1 cellular context compared by ENCODE assay signal in genomic region chr17:81910840-81911276, GRCh38.
TF ChIP-seq lines count a peak whose summit lies in the region.

No MANE protein-coding gene starts in this region.

TF ChIP-seq in GM12878, 131 proteins besides CTCF, POLR2A, EP300 and RAD21 (continued from another document):
- TF ChIP-seq ZNF687 (IDR thresholded peaks at IDR 0.05) (no peak), GATAD2B (conservative IDR thresholded peaks at IDR 0.05; ENCODE audit: low read depth) (0 out of 2 replicates have a peak, but pooled peaks have one; percentile 37), HDGF (IDR thresholded peaks at IDR 0.05) (no peak), TARDBP (IDR thresholded peaks at IDR 0.05; ENCODE audit: borderline replicate concordance) (no peak), STAT3 (IDR thresholded peaks at IDR 0.05; ENCODE audit: low read depth, low read length) (no peak), NFXL1 (IDR thresholded peaks at IDR 0.05; ENCODE audit: borderline replicate concordance) (no peak), ZBED1 (IDR thresholded peaks at IDR 0.05; ENCODE audit: borderline replicate concordance) (no peak), KLF5 (IDR thresholded peaks at IDR 0.05; ENCODE audit: partially characterized antibody) (no peak), POLR2AphosphoS5 (IDR thresholded peaks at IDR 0.05; ENCODE audit: low read length) (no peak), ZBTB40 (IDR thresholded peaks at IDR 0.05; ENCODE audit: borderline replicate concordance) (no peak), NR2C2 (IDR thresholded peaks at IDR 0.05; ENCODE audit: borderline replicate concordance, control insufficient read depth, insufficient read length, low read depth) (no peak), TBL1XR1 (IDR thresholded peaks at IDR 0.05; ENCODE audit: low read depth, low read length) (no peak), NR2C1 (IDR thresholded peaks at IDR 0.05) (no peak), CEBPB (IDR thresholded peaks at IDR 0.05; ENCODE audit: borderline replicate concordance in 1 of 2, low read depth in 2 of 2, low read length in 2 of 2) (no peak), SMAD5 (IDR thresholded peaks at IDR 0.05; ENCODE audit: low read depth) (no peak), USF1 (IDR thresholded peaks at IDR 0.05; ENCODE audit: borderline replicate concordance, extremely low read length, insufficient read depth, low read depth, low read length) (no peak), TAF1 (IDR thresholded peaks at IDR 0.05; ENCODE audit: borderline replicate concordance, low read depth, low read length) (no peak), BACH1 (IDR thresholded peaks at IDR 0.05; ENCODE audit: borderline replicate concordance) (peak; percentile 35; the same call in 1 of the 2 replicates), ESRRA (IDR thresholded peaks at IDR 0.05; ENCODE audit: low read length) (no peak), JUND (IDR thresholded peaks at IDR 0.05; ENCODE audit: low read depth, low read length) (no peak), ZNF207 (IDR thresholded peaks at IDR 0.05; ENCODE audit: borderline replicate concordance) (no peak), GABPA (IDR thresholded peaks at IDR 0.05; ENCODE audit: low read depth) (no peak), IRF4 (IDR thresholded peaks at IDR 0.05; ENCODE audit: low read depth, low read length) (no peak), BCL11A (IDR thresholded peaks at IDR 0.05; ENCODE audit: low read depth, low read length) (no peak), LARP7 (IDR thresholded peaks at IDR 0.05) (peak; percentile 63; the same call in 1 of the 2 replicates), NBN (IDR thresholded peaks at IDR 0.05) (no peak), ZBTB33 (IDR thresholded peaks at IDR 0.05) (no peak), YBX1 (IDR thresholded peaks at IDR 0.05) (no peak), NKRF (conservative IDR thresholded peaks at IDR 0.05) (peak; percentile 95), MXI1 (IDR thresholded peaks at IDR 0.05; ENCODE audit: low read depth, low read length) (peak; percentile 52; the same call in 1 of the 2 replicates), BRCA1 (IDR thresholded peaks at IDR 0.05; ENCODE audit: low read depth, low read length) (no peak), SMARCA5 (IDR thresholded peaks at IDR 0.05) (0 out of 2 replicates have a peak, but pooled peaks have one; percentile 14), MYB (IDR thresholded peaks at IDR 0.05; ENCODE audit: borderline replicate concordance, low read depth, low read length) (no peak), KDM1A (IDR thresholded peaks at IDR 0.05; ENCODE audit: borderline replicate concordance) (no peak)
- TF ChIP-seq, protein P1, sequence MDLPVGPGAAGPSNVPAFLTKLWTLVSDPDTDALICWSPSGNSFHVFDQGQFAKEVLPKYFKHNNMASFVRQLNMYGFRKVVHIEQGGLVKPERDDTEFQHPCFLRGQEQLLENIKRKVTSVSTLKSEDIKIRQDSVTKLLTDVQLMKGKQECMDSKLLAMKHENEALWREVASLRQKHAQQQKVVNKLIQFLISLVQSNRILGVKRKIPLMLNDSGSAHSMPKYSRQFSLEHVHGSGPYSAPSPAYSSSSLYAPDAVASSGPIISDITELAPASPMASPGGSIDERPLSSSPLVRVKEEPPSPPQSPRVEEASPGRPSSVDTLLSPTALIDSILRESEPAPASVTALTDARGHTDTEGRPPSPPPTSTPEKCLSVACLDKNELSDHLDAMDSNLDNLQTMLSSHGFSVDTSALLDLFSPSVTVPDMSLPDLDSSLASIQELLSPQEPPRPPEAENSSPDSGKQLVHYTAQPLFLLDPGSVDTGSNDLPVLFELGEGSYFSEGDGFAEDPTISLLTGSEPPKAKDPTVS (IDR thresholded peaks at IDR 0.05; ENCODE audit: low read depth, low read length), result no peak
- TF ChIP-seq, protein P2, sequence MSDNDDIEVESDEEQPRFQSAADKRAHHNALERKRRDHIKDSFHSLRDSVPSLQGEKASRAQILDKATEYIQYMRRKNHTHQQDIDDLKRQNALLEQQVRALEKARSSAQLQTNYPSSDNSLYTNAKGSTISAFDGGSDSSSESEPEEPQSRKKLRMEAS (IDR thresholded peaks at IDR 0.05; ENCODE audit: low read depth, low read length), result no peak
- TF ChIP-seq, protein P3, sequence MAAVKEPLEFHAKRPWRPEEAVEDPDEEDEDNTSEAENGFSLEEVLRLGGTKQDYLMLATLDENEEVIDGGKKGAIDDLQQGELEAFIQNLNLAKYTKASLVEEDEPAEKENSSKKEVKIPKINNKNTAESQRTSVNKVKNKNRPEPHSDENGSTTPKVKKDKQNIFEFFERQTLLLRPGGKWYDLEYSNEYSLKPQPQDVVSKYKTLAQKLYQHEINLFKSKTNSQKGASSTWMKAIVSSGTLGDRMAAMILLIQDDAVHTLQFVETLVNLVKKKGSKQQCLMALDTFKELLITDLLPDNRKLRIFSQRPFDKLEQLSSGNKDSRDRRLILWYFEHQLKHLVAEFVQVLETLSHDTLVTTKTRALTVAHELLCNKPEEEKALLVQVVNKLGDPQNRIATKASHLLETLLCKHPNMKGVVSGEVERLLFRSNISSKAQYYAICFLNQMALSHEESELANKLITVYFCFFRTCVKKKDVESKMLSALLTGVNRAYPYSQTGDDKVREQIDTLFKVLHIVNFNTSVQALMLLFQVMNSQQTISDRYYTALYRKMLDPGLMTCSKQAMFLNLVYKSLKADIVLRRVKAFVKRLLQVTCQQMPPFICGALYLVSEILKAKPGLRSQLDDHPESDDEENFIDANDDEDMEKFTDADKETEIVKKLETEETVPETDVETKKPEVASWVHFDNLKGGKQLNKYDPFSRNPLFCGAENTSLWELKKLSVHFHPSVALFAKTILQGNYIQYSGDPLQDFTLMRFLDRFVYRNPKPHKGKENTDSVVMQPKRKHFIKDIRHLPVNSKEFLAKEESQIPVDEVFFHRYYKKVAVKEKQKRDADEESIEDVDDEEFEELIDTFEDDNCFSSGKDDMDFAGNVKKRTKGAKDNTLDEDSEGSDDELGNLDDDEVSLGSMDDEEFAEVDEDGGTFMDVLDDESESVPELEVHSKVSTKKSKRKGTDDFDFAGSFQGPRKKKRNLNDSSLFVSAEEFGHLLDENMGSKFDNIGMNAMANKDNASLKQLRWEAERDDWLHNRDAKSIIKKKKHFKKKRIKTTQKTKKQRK (IDR thresholded peaks at IDR 0.05; ENCODE audit: low read depth, low read length), result no peak
